ENCODE assay signal across 21 cellular contexts in genomic region chr20:34099675-34100074, GRCh38.
"Had no signal": no experiment of that assay in that cellular context is flagged by ENCODE, and none has a peak within 500 bp of the region (broad histone marks: within the 10 kb centered on the region; RNA-seq: fewer than 3 reads in every experiment).

No MANE protein-coding gene starts in this region.

- H3K4me3 Mint-ChIP-seq: brain; central memory CD8-positive, alpha-beta T cell; memory B cell; nephron had no signal

- H3K4me3 ChIP-seq: mucosa of descending colon, right atrium auricular region, SJSA1, skin epidermis, upper lobe of left lung had no signal

- H3K9me3 Mint-ChIP-seq: brain; central memory CD8-positive, alpha-beta T cell; memory B cell; nephron had no signal

- H3K4me1 ChIP-seq: right atrium auricular region, SJSA1 had no signal

- ATAC-seq: left ventricle myocardium superior; mucosa of descending colon; stimulated activated naive CD8-positive, alpha-beta T cell treated with anti-CD3 and anti-CD28 coated beads, Interleukin-15, Interleukin-2, amounts not matched to agents 100 U/mL and 50 U/mL, for 24 hours had no signal

- H3K27ac Mint-ChIP-seq: nephron had no signal

- DNase-seq: activated CD4-positive, CD25-positive, alpha-beta regulatory T cell treated with anti-CD3 and anti-CD28 coated beads, Interleukin-2, amount 50 U/mL, for 72 hours; activated CD8-positive, alpha-beta memory T cell treated with anti-CD3 and anti-CD28 coated beads for 24 hours; activated naive CD4-positive, alpha-beta T cell treated with anti-CD3 and anti-CD28 coated beads, Interleukin-2, amount 50 U/mL, for 16 hours; amygdala; cortex of kidney; effector CD8-positive, alpha-beta T cell; kidney glomerular epithelial cell; left ventricle myocardium superior; mucosa of descending colon; nucleus accumbens; stimulated activated CD4-positive, alpha-beta T cell treated with anti-CD3 and anti-CD28 coated beads, Interleukin-4, amount 100 ng/mL, for 24 hours; stimulated activated naive CD8-positive, alpha-beta T cell treated with anti-CD3 and anti-CD28 coated beads, Interleukin-15, Interleukin-2, amounts not matched to agents 100 U/mL and 50 U/mL, for 24 hours; T1000; upper lobe of left lung had no signal

- H3K4me1 Mint-ChIP-seq: nephron had no signal

- H3K27ac ChIP-seq: right atrium auricular region, SJSA1, skin epidermis had no signal

- H3K27me3 ChIP-seq: right atrium auricular region, SJSA1, upper lobe of left lung had no signal

- H3K27me3 Mint-ChIP-seq: brain; central memory CD8-positive, alpha-beta T cell; memory B cell had no signal

- H3K9me3 ChIP-seq: mucosa of descending colon, right atrium auricular region, SJSA1, upper lobe of left lung had no signal
